In the genomic region with DNA sequence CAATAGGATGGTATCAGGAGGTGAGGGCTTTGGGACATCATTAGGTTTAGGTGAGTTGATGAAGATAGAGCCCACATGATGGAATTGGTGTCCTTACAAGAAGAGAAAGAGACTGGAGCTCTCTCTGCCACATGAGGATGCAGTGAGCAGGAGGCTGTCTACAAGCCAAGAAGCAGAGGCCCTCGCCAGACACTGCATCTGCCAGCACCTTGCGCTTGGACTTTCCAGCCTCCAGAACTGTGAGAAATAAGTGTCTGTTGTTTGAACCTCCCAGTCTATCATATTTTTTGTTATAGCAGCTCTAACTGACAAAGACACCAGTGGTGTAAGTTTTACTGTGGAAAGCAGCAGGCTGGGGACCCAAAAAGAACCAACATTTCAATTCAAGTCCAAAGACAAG, we compare ENCODE assay signal across 8 cellular contexts.
"Had no signal": no experiment of that assay in that cellular context is flagged by ENCODE, and none has a peak within 500 bp of the region (broad histone marks: within the 10 kb centered on the region; RNA-seq: fewer than 3 reads in every experiment).

No MANE protein-coding gene starts in this region.

- H3K4me3 ChIP-seq: GM12878 had no signal

- DNase-seq: GDM1, GF-D8 had no signal

- FAIRE-seq: G401.6, GM12878, GM12891, GM12892, GM18507, GM19239 had no signal

- ATAC-seq: GM12878 had no signal
